8 cellular contexts compared by ENCODE assay signal in the genomic region with DNA sequence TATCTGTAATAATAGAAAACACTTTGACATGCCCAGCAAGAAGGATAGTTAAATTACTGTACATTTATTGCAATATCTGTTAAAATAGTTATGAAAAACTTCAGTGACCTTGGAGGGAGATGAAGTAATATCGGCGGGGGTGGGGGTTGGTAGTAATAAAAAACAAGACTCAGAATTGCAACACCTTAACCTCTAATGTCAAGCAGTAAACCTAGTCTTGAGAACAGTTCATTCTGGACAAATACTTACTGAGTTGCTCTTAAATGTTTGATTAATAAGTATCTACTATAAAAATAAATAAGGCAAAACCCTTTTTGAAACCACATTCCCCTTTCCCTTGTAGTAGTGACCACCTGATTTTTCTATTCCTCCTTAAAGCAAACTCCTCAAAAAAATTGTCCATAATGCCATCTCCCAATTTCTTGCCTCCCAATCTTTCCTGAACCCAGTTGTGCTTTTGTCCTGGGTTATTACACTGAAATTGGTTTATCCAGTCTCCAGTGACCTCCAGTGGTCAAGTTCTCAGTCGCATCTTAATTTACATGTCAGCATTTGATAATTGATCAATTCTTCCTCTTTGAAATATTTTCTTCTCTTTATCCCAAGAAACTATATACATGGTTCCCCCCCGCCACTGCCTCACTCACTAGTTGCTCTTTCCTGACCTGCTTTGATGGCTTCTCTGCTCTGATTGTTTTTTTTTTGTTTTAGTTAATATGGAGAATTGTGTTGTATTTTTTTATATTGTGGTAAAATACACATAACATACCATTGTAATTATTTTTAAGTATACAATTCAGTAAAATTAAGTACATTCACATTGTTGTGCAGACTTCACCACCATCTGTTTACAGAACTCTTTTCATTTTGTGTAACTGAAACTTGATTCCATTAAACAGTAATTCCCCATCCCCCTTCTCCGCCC. TPM values are rescaled to one million over a fixed set of nuclear protein-coding genes. Genes with fewer than 3 reads are reported as not detected.
DNase-seq lines count a peak whose midpoint lies in the region; ATAC-seq and TF ChIP-seq lines count a peak whose summit lies in the region.

No MANE protein-coding gene starts in this region.

- H3K27me3 Mint-ChIP-seq in neural crest cell (ENCODE audit: low read depth) = no peaks in the 10 kb centered on the region

- no peak overlapping the region for H3K4me3 Mint-ChIP-seq in neural crest cell

- no peaks in the 10 kb centered on the region for H3K9me3 Mint-ChIP-seq in neural crest cell

- H3K4me1 Mint-ChIP-seq in neural crest cell = peaks cover 16% of the 10 kb centered on the region

- H3K27ac Mint-ChIP-seq in neural crest cell (ENCODE audit: unreplicated experiment) = no peak overlapping the region

- no peak overlapping the region for H3K4me3 ChIP-seq in fibroblast of mammary gland (ENCODE audit: control insufficient read depth, low read depth, low read length)

- no peak for ATAC-seq in HG03571 (IDR thresholded peaks at IDR 0.05; ENCODE audit: unreplicated experiment)

- DNase-seq in NCI-H2171 treated with DMSO at 0.1 percent for 48 hours (lab: John Stamatoyannopoulos, UW) (peak; percentile 26), NCI-H2171 (lab: John Stamatoyannopoulos, UW) (no peak), HuH-7 (ENCODE audit: low spot score) (peak; percentile 28), SW480 (ENCODE audit: low spot score) (peak; percentile 57), fibroblast of mammary gland (ENCODE audit: low read depth) (peak; percentile 73), neural crest cell (ENCODE audit: low read depth, low spot score) (peak; percentile 5), GOT3 (lab: John Stamatoyannopoulos, UW) (no peak)

- H3K36me3 Mint-ChIP-seq in neural crest cell (ENCODE audit: low read depth) = no peaks in the 10 kb centered on the region

- TF ChIP-seq CTCF in fibroblast of mammary gland (conservative IDR thresholded peaks at IDR 0.05; ENCODE audit: control insufficient read depth, insufficient read depth, low read depth, low read length) (peak; percentile 58), neural crest cell (conservative IDR thresholded peaks at IDR 0.05) (peak; percentile 73)

RNA-seq across cellular contexts. Expression of a gene that starts 36.8 kb away (rescaled TPM):
- total RNA-seq in neural crest cell = 32.5 and 34.0 TPM in 2 replicates

Comparison
In these comparisons a context has a peak if more than half of its experiments do, and no peak if none do; other contexts are left out.
1. DNase-seq: peak in NCI-H2171 treated with DMSO at 0.1 percent for 48 hours (single experiment), HuH-7 (single experiment), SW480 (single experiment), fibroblast of mammary gland (single experiment) and neural crest cell (single experiment); none in NCI-H2171 (single experiment) and GOT3 (single experiment).